ENCODE assay signal across 9 cellular contexts in genomic region chr11:124717421-124717785, GRCh38. TPM values are rescaled to one million over a fixed set of nuclear protein-coding genes. Genes with fewer than 3 reads are reported as not detected.
DNase-seq lines count a peak whose midpoint lies in the region; ATAC-seq and TF ChIP-seq lines count a peak whose summit lies in the region.
"Had no signal": no experiment of that assay in that cellular context is flagged by ENCODE, and none has a peak within 500 bp of the region (broad histone marks: within the 10 kb centered on the region; RNA-seq: fewer than 3 reads in every experiment).

No MANE protein-coding gene starts in this region.

- H3K4me3 ChIP-seq in HUES6 (ENCODE audit: low read depth, low read length): peak overlapping the region; percentile 65
- peak overlapping the region; percentile 45 to 50 (median 48) for H3K4me3 ChIP-seq in esophagus muscularis mucosa
- peak overlapping the region; percentile 45 for H3K4me3 ChIP-seq in parathyroid adenoma (ENCODE audit: low read depth, low read length)

- no peak overlapping the region for H3K27ac ChIP-seq in HUES6 (ENCODE audit: low read depth, low read length)
- peak overlapping the region in 1 of 4 donors; percentile 33 for H3K27ac ChIP-seq in esophagus muscularis mucosa (replicated peaks in 1 of 4)
- no peak overlapping the region for H3K27ac ChIP-seq in parathyroid adenoma
- H3K27ac ChIP-seq: SJCRH30 had no signal

- intact Hi-C loops in esophagus muscularis mucosa (cut with DNase I): no loop called here

- H2AFZ ChIP-seq in parathyroid adenoma: no peak overlapping the region

- TF ChIP-seq EP300 in esophagus muscularis mucosa (IDR thresholded peaks at IDR 0.05): no peak

- H3K27me3 ChIP-seq in HUES6 (ENCODE audit: control insufficient read depth, insufficient read depth, low read length) (peaks cover 87% of the 10 kb centered on the region), esophagus muscularis mucosa (peaks cover 0 to 88% (median 10%) of the 10 kb centered on the region in 4 donors), parathyroid adenoma (ENCODE audit: control insufficient read depth, insufficient read depth, low read length) (no peaks in the 10 kb centered on the region)

- WGBS in esophagus muscularis mucosa: 63% methylated on average over 7 of the region's 7 CpGs

- H3K9me3 ChIP-seq in HUES6 (ENCODE audit: control insufficient read depth, insufficient read depth, low read depth, low read length) (no peaks in the 10 kb centered on the region), esophagus muscularis mucosa (no peaks in the 10 kb centered on the region), parathyroid adenoma (ENCODE audit: control insufficient read depth, low read length) (no peaks in the 10 kb centered on the region)
- H3K9me3 ChIP-seq: SJCRH30 had no signal

- peak overlapping the region; percentile 67 for H3K4me2 ChIP-seq in parathyroid adenoma (ENCODE audit: low read length)

- no peak overlapping the region for H3K9ac ChIP-seq in HUES6 (ENCODE audit: low read length)
- no peak overlapping the region for H3K9ac ChIP-seq in parathyroid adenoma

- no peak for TF ChIP-seq POLR2A in esophagus muscularis mucosa (IDR thresholded peaks at IDR 0.05; ENCODE audit: low read depth)

- H3K36me3 ChIP-seq in HUES6 (ENCODE audit: control insufficient read depth, insufficient read depth, low read length): no peaks in the 10 kb centered on the region
- H3K36me3 ChIP-seq in esophagus muscularis mucosa: no peaks in the 10 kb centered on the region
- no peaks in the 10 kb centered on the region for H3K36me3 ChIP-seq in parathyroid adenoma (ENCODE audit: control insufficient read depth, insufficient read depth, low read length)
- H3K36me3 ChIP-seq: SJCRH30 had no signal

- ATAC-seq in GM18868 (IDR thresholded peaks at IDR 0.05; ENCODE audit: unreplicated experiment) (peak; percentile 47), GM21528 (IDR thresholded peaks at IDR 0.05; ENCODE audit: low FRiP score, unreplicated experiment) (no peak)

- H3K4me1 ChIP-seq in HUES6 (ENCODE audit: control insufficient read depth, insufficient read depth, low read length): peaks cover 17% of the 10 kb centered on the region
- H3K4me1 ChIP-seq in esophagus muscularis mucosa: peaks cover 5 to 16% (median 13%) of the 10 kb centered on the region in 4 donors
- H3K4me1 ChIP-seq in parathyroid adenoma: no peaks in the 10 kb centered on the region
- H3K4me1 ChIP-seq: SJCRH30 had no signal

- H3K79me2 ChIP-seq in parathyroid adenoma: no peaks in the 10 kb centered on the region

- TF ChIP-seq CTCF in esophagus muscularis mucosa (IDR thresholded peaks at IDR 0.05): no peak
- no peak for TF ChIP-seq CTCF in parathyroid adenoma (IDR thresholded peaks at IDR 0.05)

- DNase-seq in esophagus muscularis mucosa (ENCODE audit: extremely low spot score): no peak
- no peak for DNase-seq in midbrain (lab: John Stamatoyannopoulos, UW)
- DNase-seq in activated effector memory CD4-positive, alpha-beta T cell treated with anti-CD3 and anti-CD28 coated beads, Interleukin-2, amount 50 U/mL, for 16 hours: no peak
- DNase-seq in AG20443 (ENCODE audit: low spot score): no peak

RNA-seq across cellular contexts. Expression of gene NRGN, which starts 22.3 kb away (rescaled TPM):
- 1 to 10 TPM; 1.4 to 2.3 (median 1.6) TPM for total RNA-seq in esophagus muscularis mucosa

RNA-seq across cellular contexts. Expression of gene VSIG2, which starts 34.7 kb away (rescaled TPM):
- total RNA-seq in esophagus muscularis mucosa: under 1 TPM in 1 of 4 donors, not detected in 3; 0.29 TPM
- total RNA-seq: SJCRH30 had no signal

RNA-seq across cellular contexts. Expression of gene SPA17, which starts 43.7 kb away (rescaled TPM):
- 1 to 10 TPM; 4.2 to 8.6 (median 5.8) TPM for total RNA-seq in esophagus muscularis mucosa

RNA-seq across cellular contexts. Expression of gene SIAE, which starts 43.9 kb away (rescaled TPM):
- 1 to 10 TPM; 3.1 to 4.5 (median 3.5) TPM for total RNA-seq in esophagus muscularis mucosa

RNA-seq across cellular contexts. Expression of gene ESAM, which starts 44.7 kb away (rescaled TPM):
- total RNA-seq in esophagus muscularis mucosa: 10 to 100 TPM; 10.8 to 52.8 (median 41.1) TPM
